Comparison of ENCODE assay signal across 8 cellular contexts in the genomic region with DNA sequence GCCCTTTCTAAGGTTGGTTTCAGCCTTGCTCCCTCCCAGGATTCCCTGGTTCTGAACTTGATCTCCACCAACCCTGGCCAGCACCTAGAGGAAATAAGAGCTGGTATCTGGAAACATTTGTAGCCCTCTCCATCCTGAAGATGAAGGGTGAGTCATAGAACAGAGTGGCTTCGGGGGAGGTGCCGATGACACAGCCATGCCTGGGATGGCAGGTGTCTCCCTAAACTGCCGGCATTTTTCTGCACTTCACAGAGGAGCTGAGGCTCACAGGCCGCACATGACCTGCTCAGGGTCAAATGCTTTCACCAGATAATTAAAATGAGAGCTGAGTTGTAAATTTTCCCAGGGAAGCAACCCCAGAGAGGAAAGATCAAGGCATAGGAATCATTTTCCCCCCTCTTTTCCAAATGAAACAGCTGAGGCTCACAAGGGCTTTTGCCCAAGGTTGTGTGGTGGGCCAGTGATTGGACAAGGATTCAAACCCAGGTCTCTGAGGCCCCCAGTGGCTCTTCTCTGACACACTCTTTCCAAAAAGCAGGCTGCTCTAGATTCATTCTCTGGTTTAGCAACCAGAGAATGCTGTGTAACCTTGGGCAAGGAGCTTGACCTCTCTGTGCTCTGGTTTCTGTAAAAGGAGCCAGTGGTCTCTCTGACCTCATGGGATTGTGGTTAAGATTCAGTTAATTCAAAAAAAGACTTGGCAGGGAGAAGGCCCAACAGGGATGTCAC. TPM values are rescaled to one million over a fixed set of nuclear protein-coding genes. Genes with fewer than 3 reads are reported as not detected.
DNase-seq lines count a peak whose midpoint lies in the region; ATAC-seq and TF ChIP-seq lines count a peak whose summit lies in the region.

No MANE protein-coding gene starts in this region.

- no peaks in the 10 kb centered on the region for H3K9me3 Mint-ChIP-seq in activated CD4-positive, alpha-beta T cell treated with anti-CD3 and anti-CD28 coated beads for 36 hours (ENCODE audit: low read depth)
- H3K9me3 Mint-ChIP-seq in effector memory CD8-positive, alpha-beta T cell, result no peaks in the 10 kb centered on the region

- peak overlapping the region; percentile 75 for H3K4me3 Mint-ChIP-seq in activated CD4-positive, alpha-beta T cell treated with anti-CD3 and anti-CD28 coated beads for 36 hours
- H3K4me3 Mint-ChIP-seq in effector memory CD8-positive, alpha-beta T cell, result peak overlapping the region; percentile 89 to 92

- peaks cover 31% of the 10 kb centered on the region for H3K4me1 Mint-ChIP-seq in activated CD4-positive, alpha-beta T cell treated with anti-CD3 and anti-CD28 coated beads for 36 hours
- H3K4me1 Mint-ChIP-seq in effector memory CD8-positive, alpha-beta T cell (ENCODE audit: low read depth in 2 of 2), result peaks cover 22 to 27% of the 10 kb centered on the region in 2 donors

- no peak for TF ChIP-seq RAD21 in neural cell (conservative IDR thresholded peaks at IDR 0.05)

- peak overlapping the region; percentile 48 for H3K27ac ChIP-seq in neural cell (ENCODE audit: low read length)

- intact Hi-C loops in activated CD4-positive, alpha-beta T cell treated with anti-CD3 and anti-CD28 coated beads for 36 hours (cut with DNase I, micrococcal nuclease), result loop anchor here (1.0 to 10.0 kb wide), 17 partner anchors 29 to 540 kb away; a partner anchor contains a TSS

- no peaks in the 10 kb centered on the region for H3K9me3 ChIP-seq in neural cell (ENCODE audit: low read length)

- H3K4me2 ChIP-seq in neural cell (ENCODE audit: low read length), result peak overlapping the region; percentile 95

- H3K27me3 Mint-ChIP-seq in activated CD4-positive, alpha-beta T cell treated with anti-CD3 and anti-CD28 coated beads for 36 hours, result no peaks in the 10 kb centered on the region
- H3K27me3 Mint-ChIP-seq in effector memory CD8-positive, alpha-beta T cell, result no peaks in the 10 kb centered on the region

- H2AFZ ChIP-seq in neural cell (ENCODE audit: low read depth, low read length), result peak overlapping the region; percentile 67

- POLR2A ChIA-PET in activated CD4-positive, alpha-beta T cell treated with anti-CD3 and anti-CD28 coated beads for 36 hours (lab: Charles Lee), result interaction anchor here (0.5 to 0.8 kb wide), 3 partner anchors 23 to 67 kb away, joined by 3 read pairs; no protein-coding TSS in a partner anchor

- no peaks in the 10 kb centered on the region for H3K36me3 ChIP-seq in neural cell (ENCODE audit: insufficient read depth, low read length)

- H3K9me2 ChIP-seq in neural cell (ENCODE audit: insufficient read depth, low read length), result no peaks in the 10 kb centered on the region

- peak overlapping the region; percentile 63 for H3K9ac ChIP-seq in neural cell (ENCODE audit: low read length)

- no peak for TF ChIP-seq CTCF in neural cell (IDR thresholded peaks at IDR 0.05; ENCODE audit: poor library complexity, severe bottlenecking)

- peak overlapping the region; percentile 85 for H3K27ac Mint-ChIP-seq in activated CD4-positive, alpha-beta T cell treated with anti-CD3 and anti-CD28 coated beads for 36 hours
- H3K27ac Mint-ChIP-seq in effector memory CD8-positive, alpha-beta T cell, result no peak overlapping the region

- H3K27me3 ChIP-seq in neural cell (ENCODE audit: insufficient read depth, low read depth, low read length), result no peaks in the 10 kb centered on the region

- TF ChIP-seq EP300 in neural cell (conservative IDR thresholded peaks at IDR 0.05; ENCODE audit: poor library complexity, severe bottlenecking), result no peak

- no peaks in the 10 kb centered on the region for H4K20me1 ChIP-seq in neural cell (ENCODE audit: insufficient read depth)

- no peaks in the 10 kb centered on the region for H3F3A ChIP-seq in neural cell (ENCODE audit: insufficient read depth, low read length, poor library complexity, severe bottlenecking)

- peak overlapping the region; percentile 84 for H3K4me3 ChIP-seq in neural cell (ENCODE audit: low read length)

- peak; percentile 55 for DNase-seq in activated CD4-positive, alpha-beta T cell treated with anti-CD3 and anti-CD28 coated beads for 36 hours
- no peak for DNase-seq in activated CD4-positive, alpha-beta T cell treated with anti-CD3 and anti-CD28 coated beads, Interleukin-2, amount 50 U/mL, for 1 hour
- DNase-seq in RPMI7951 (ENCODE audit: low read depth) (peak; percentile 70), amygdala (lab: John Stamatoyannopoulos, UW) (no peak), D341Med (ENCODE audit: low spot score) (no peak)
- no peak for DNase-seq in effector memory CD8-positive, alpha-beta T cell

- CTCF ChIA-PET in activated CD4-positive, alpha-beta T cell treated with anti-CD3 and anti-CD28 coated beads for 36 hours (lab: Charles Lee), result interaction anchor here (0.6 to 1.7 kb wide), 7 partner anchors 8 to 734 kb away, joined by 3 to 6 read pairs (median 3); no protein-coding TSS in a partner anchor

- H3K79me2 ChIP-seq in neural cell (replicated peaks; ENCODE audit: insufficient read depth, low read length), result no peaks in the 10 kb centered on the region

- H3K36me3 Mint-ChIP-seq in activated CD4-positive, alpha-beta T cell treated with anti-CD3 and anti-CD28 coated beads for 36 hours (ENCODE audit: low read depth), result peaks cover 3% of the 10 kb centered on the region
- peaks cover 16% of the 10 kb centered on the region for H3K36me3 Mint-ChIP-seq in effector memory CD8-positive, alpha-beta T cell (ENCODE audit: insufficient read depth)

- ATAC-seq in activated CD4-positive, alpha-beta T cell treated with anti-CD3 and anti-CD28 coated beads for 36 hours, result no peak
- ATAC-seq in effector memory CD8-positive, alpha-beta T cell (replicated peaks), result no peak
- ATAC-seq in HG03039 (IDR thresholded peaks at IDR 0.05; ENCODE audit: unreplicated experiment), result no peak

TF ChIP-seq in neural cell, 6 proteins besides CTCF, POLR2A, EP300 and RAD21:
- TF ChIP-seq EZH2 (IDR thresholded peaks at IDR 0.05; ENCODE audit: borderline replicate concordance, insufficient read depth, low read length, poor library complexity, severe bottlenecking) (no peak), TAF1 (IDR thresholded peaks at IDR 0.05; ENCODE audit: low read depth) (no peak), POLR2AphosphoS5 (IDR thresholded peaks at IDR 0.05) (no peak), SMC3 (conservative IDR thresholded peaks at IDR 0.05; ENCODE audit: poor library complexity) (no peak), MXI1 (conservative IDR thresholded peaks at IDR 0.05; ENCODE audit: poor library complexity, severe bottlenecking) (no peak)
- TF ChIP-seq, protein P1, sequence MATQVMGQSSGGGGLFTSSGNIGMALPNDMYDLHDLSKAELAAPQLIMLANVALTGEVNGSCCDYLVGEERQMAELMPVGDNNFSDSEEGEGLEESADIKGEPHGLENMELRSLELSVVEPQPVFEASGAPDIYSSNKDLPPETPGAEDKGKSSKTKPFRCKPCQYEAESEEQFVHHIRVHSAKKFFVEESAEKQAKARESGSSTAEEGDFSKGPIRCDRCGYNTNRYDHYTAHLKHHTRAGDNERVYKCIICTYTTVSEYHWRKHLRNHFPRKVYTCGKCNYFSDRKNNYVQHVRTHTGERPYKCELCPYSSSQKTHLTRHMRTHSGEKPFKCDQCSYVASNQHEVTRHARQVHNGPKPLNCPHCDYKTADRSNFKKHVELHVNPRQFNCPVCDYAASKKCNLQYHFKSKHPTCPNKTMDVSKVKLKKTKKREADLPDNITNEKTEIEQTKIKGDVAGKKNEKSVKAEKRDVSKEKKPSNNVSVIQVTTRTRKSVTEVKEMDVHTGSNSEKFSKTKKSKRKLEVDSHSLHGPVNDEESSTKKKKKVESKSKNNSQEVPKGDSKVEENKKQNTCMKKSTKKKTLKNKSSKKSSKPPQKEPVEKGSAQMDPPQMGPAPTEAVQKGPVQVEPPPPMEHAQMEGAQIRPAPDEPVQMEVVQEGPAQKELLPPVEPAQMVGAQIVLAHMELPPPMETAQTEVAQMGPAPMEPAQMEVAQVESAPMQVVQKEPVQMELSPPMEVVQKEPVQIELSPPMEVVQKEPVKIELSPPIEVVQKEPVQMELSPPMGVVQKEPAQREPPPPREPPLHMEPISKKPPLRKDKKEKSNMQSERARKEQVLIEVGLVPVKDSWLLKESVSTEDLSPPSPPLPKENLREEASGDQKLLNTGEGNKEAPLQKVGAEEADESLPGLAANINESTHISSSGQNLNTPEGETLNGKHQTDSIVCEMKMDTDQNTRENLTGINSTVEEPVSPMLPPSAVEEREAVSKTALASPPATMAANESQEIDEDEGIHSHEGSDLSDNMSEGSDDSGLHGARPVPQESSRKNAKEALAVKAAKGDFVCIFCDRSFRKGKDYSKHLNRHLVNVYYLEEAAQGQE (IDR thresholded peaks at IDR 0.05; ENCODE audit: borderline replicate concordance), result no peak

RNA-seq across cellular contexts. Expression of a gene that starts 1.2 kb away (rescaled TPM):
- total RNA-seq in activated CD4-positive, alpha-beta T cell treated with anti-CD3 and anti-CD28 coated beads for 36 hours, result 10 to 100 TPM; 10.4 to 10.6 TPM
- 5.9 and 6.2 TPM in 2 replicates for total RNA-seq in RPMI7951 (2014; rRNA removed; shearing (Covaris generic))
- polyA plus RNA-seq in neural cell, result 22.7 and 25.3 TPM in 2 replicates
- 14.2 and 20.7 TPM in 2 replicates for polyA minus RNA-seq in neural cell

RNA-seq across cellular contexts. Expression of a gene that starts 29.2 kb away (rescaled TPM):
- 10 to 100 TPM; 33.0 to 40.8 TPM for total RNA-seq in activated CD4-positive, alpha-beta T cell treated with anti-CD3 and anti-CD28 coated beads for 36 hours
- total RNA-seq in RPMI7951 (2014; rRNA removed; shearing (Covaris generic)), result 46.2 and 54.1 TPM in 2 replicates
- 74.4 and 96.7 TPM in 2 replicates for polyA plus RNA-seq in neural cell
- 41.6 and 57.2 TPM in 2 replicates for polyA minus RNA-seq in neural cell

RNA-seq across cellular contexts. Expression of a gene that starts 29.3 kb away (rescaled TPM):
- 100 to 1,000 TPM in 1 of 2 experiments, 10 to 100 TPM in 1; 89.8 to 104 TPM for total RNA-seq in activated CD4-positive, alpha-beta T cell treated with anti-CD3 and anti-CD28 coated beads for 36 hours
- 34.2 and 35.4 TPM in 2 replicates for total RNA-seq in RPMI7951 (2014; rRNA removed; shearing (Covaris generic))
- 204 and 248 TPM in 2 replicates for polyA plus RNA-seq in neural cell
- polyA minus RNA-seq in neural cell, result 157 TPM in 2 replicates

Comparison
In these comparisons a context has a peak if more than half of its experiments do, and no peak if none do; other contexts are left out.
1. DNase-seq: peak in activated CD4-positive, alpha-beta T cell treated with anti-CD3 and anti-CD28 coated beads for 36 hours (single experiment) and RPMI7951 (single experiment); none in activated CD4-positive, alpha-beta T cell treated with anti-CD3 and anti-CD28 coated beads, Interleukin-2, amount 50 U/mL, for 1 hour (single experiment), effector memory CD8-positive, alpha-beta T cell (0 of 3), amygdala (0 of 56) and D341Med (single experiment).